In the genomic region with DNA sequence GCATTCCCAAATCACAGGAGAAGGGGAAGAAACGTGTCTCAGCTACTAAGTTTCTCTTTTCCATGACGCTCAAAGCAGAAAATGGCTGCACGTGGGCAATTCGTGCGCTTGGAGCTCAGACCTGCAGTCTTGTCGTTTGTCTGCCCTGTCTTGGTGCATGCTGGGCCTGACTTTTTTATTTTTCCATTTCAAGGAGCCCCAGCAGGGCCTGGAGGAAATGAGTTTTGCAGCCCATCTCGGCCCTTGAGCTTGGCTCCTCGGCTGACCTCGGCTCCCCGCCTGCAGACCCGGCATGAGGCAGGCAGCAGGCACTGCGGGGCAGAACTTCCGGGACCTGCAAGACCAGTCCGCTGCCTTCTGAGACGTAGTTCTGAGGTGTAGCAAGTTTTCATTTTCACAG, we compare ENCODE assay signal across 1 cellular context.
TF ChIP-seq lines count a peak whose summit lies in the region.

No MANE protein-coding gene starts in this region.

TF ChIP-seq in endothelial cell of umbilical vein, 7 proteins besides CTCF, POLR2A, EP300 and RAD21 (continued from another document):
- TF ChIP-seq EZH2 (IDR thresholded peaks at IDR 0.05; ENCODE audit: borderline replicate concordance, low read depth, low read length, severe bottlenecking) (no peak), JUN (IDR thresholded peaks at IDR 0.05; ENCODE audit: borderline replicate concordance, insufficient read depth, insufficient read length, low read depth) (no peak), POLR2AphosphoS5 (IDR thresholded peaks at IDR 0.05; ENCODE audit: insufficient read depth, low read depth, low read length) (no peak), FOS (IDR thresholded peaks at IDR 0.05; ENCODE audit: borderline replicate concordance, insufficient read depth, low read length) (no peak)
